In the genomic region with DNA sequence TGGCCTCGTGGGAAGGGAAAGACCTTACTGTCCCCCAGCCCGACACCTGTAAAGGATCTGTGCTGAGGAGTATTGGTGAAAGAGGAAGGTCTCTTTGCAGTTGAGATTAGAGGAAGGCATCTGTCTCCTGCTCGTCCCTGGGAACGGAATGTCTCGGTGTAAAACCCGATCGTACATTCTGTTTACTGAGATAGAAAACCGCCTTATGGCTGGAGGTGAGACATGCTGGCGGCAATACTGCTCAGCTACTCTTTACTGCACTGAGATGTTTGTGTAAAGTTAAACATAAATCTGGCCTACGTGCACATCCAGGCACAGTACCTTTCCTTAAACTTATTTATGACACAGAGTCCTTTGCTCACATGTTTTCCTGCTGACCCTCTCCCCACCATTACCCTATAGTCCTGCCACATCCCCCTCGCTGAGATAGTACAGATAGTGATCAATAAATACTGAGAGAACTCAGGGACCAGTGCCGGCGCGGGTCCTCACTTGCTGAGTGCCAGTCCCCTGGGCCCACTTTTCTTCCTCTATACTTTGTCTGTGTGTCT, we compare ENCODE assay signal across 10 cellular contexts. TPM values are rescaled to one million over a fixed set of nuclear protein-coding genes. Genes with fewer than 3 reads are reported as not detected.
DNase-seq lines count a peak whose midpoint lies in the region; ATAC-seq, FAIRE-seq and TF ChIP-seq lines count a peak whose summit lies in the region.
"Not testable (repeated sequence)": the region's sequence is repeated elsewhere in the genome, so short reads cannot be mapped to it uniquely, and the experiment has no call there.
"Had no signal": no experiment of that assay in that cellular context is flagged by ENCODE, and none has a peak within 500 bp of the region (broad histone marks: within the 10 kb centered on the region; RNA-seq: fewer than 3 reads in every experiment).

No MANE protein-coding gene starts in this region.

- not testable (repeated sequence) for H3K4me3 ChIP-seq in K562

- peaks cover 2 to 38% of the 10 kb centered on the region in 2 experiments; a peak in 3 of 5 replicates for H3K27me3 ChIP-seq in K562 (ENCODE audit: control insufficient read depth in 2 of 2, insufficient read depth in 2 of 2, low read length in 2 of 2)

- H3K9me3 Mint-ChIP-seq in endothelial cell (ENCODE audit: unreplicated experiment): not testable (repeated sequence)
- peaks cover 12% of the 10 kb centered on the region for H3K9me3 Mint-ChIP-seq in neural crest cell

- not testable (repeated sequence) for H3K36me3 ChIP-seq in K562 (ENCODE audit: control insufficient read depth, insufficient read depth, low read length)

- H3K36me3 Mint-ChIP-seq in endothelial cell (ENCODE audit: low read depth, unreplicated experiment); neural crest cell (ENCODE audit: low read depth): not testable (repeated sequence)

- not testable (repeated sequence) for BruUV-seq in K562 (replicated peaks; lab: Mats Ljungman, UMichigan)

- not testable (repeated sequence) for DNase-seq in RWPE1 (ENCODE audit: low spot score); K562 (ENCODE audit: extremely low read depth in 1 of 4, low spot score in 3 of 4); endothelial cell (ENCODE audit: low spot score); neural crest cell (ENCODE audit: low read depth, low spot score)
- DNase-seq in left colon: peak in 1 of 2 donors; percentile 75

- H3K27ac ChIP-seq in C4-2B (peak overlapping the region; percentile 53), RWPE1 (peak overlapping the region; percentile 65), temporal lobe (ENCODE audit: low read depth, low read length) (peak overlapping the region; percentile 69)
- not testable (repeated sequence) for H3K27ac ChIP-seq in K562 (ENCODE audit: extremely low read depth, low read depth, low read length)

- not testable (repeated sequence) for H3K4me1 Mint-ChIP-seq in endothelial cell (ENCODE audit: unreplicated experiment)
- peaks cover 34% of the 10 kb centered on the region for H3K4me1 Mint-ChIP-seq in neural crest cell

- peak overlapping the region; percentile 13 for H3K27ac Mint-ChIP-seq in endothelial cell (ENCODE audit: unreplicated experiment)
- peak overlapping the region; percentile 29 for H3K27ac Mint-ChIP-seq in neural crest cell (ENCODE audit: unreplicated experiment)

- WGBS in K562 (ENCODE audit: insufficient coverage, low coverage, missing lambda C conversion rate): 9% methylated on average over 13 of the region's 14 CpGs

- TF ChIP-seq EP300 in K562 (IDR thresholded peaks at IDR 0.05; ENCODE audit: low read length): not testable (repeated sequence)

- not testable (repeated sequence) for H2AFZ ChIP-seq in K562 (ENCODE audit: low read depth, low read length)

- in situ Hi-C loops in K562 (cut with MboI): loop anchor here (5.0 to 10.0 kb wide), 2 partner anchors 62 to 295 kb away; no protein-coding TSS in a partner anchor

- not testable (repeated sequence) for H3K9me1 ChIP-seq in K562 (ENCODE audit: control insufficient read depth, insufficient read depth, low read length)

- peaks cover 4 to 33% of the 10 kb centered on the region in 2 experiments; a peak in 3 of 5 replicates for H3K4me1 ChIP-seq in K562 (replicated peaks in 1 of 2; ENCODE audit: control insufficient read depth in 2 of 2, insufficient read depth in 2 of 2, low read length in 2 of 2)

- H4K20me1 ChIP-seq in K562 (replicated peaks; ENCODE audit: control insufficient read depth, insufficient read depth, low read length): not testable (repeated sequence)

- intact Hi-C loops in K562 (cut with micrococcal nuclease); left colon (cut with DNase I, micrococcal nuclease): not testable (repeated sequence)

- CTCF ChIA-PET in RWPE1 (lab: Yijun Ruan, JAX): interaction anchor here (0.5 kb wide), 1 partner anchor 85 kb away, joined by 3 read pairs; no protein-coding TSS in a partner anchor
- CTCF ChIA-PET in K562 (lab: Yijun Ruan, JAX; ENCODE audit: low intra/inter-chr PET ratio): not testable (repeated sequence)

- not testable (repeated sequence) for TF ChIP-seq RAD21 in K562 (CRISPR knock-in tag; conservative IDR thresholded peaks at IDR 0.05 in 1 of 2, IDR thresholded peaks at IDR 0.05 in 1 of 2)

- not testable (repeated sequence) for ATAC-seq in K562
- ATAC-seq in left colon: peak; percentile 15

- peaks cover 13% of the 10 kb centered on the region for H3K27me3 Mint-ChIP-seq in endothelial cell (ENCODE audit: unreplicated experiment)
- H3K27me3 Mint-ChIP-seq in neural crest cell (ENCODE audit: low read depth): not testable (repeated sequence)

- H3K4me2 ChIP-seq in K562 (ENCODE audit: insufficient read depth, low read length): not testable (repeated sequence)

- not testable (repeated sequence) for H3K9ac ChIP-seq in K562 (ENCODE audit: insufficient read depth in 1 of 2, low read depth in 2 of 2, low read length in 2 of 2)

- not testable (repeated sequence) for TF ChIP-seq CTCF in C4-2B (conservative IDR thresholded peaks at IDR 0.05); RWPE1 (conservative IDR thresholded peaks at IDR 0.05; ENCODE audit: low read depth); K562 (IDR thresholded peaks at IDR 0.05 in 2 of 3, conservative IDR thresholded peaks at IDR 0.05 in 1 of 3; ENCODE audit: insufficient read depth in 2 of 3, low read depth in 1 of 3, low read length in 3 of 3); endothelial cell (IDR thresholded peaks at IDR 0.05; ENCODE audit: unreplicated experiment); neural crest cell (conservative IDR thresholded peaks at IDR 0.05)

- not testable (repeated sequence) for H3K79me2 ChIP-seq in K562 (ENCODE audit: control insufficient read depth, insufficient read depth, low read length)

- not testable (repeated sequence) for H3K4me3 Mint-ChIP-seq in endothelial cell (ENCODE audit: unreplicated experiment); neural crest cell

- H3K9me3 ChIP-seq in K562 (replicated peaks; ENCODE audit: control insufficient read depth, insufficient read depth, low read depth, low read length): not testable (repeated sequence)

- FAIRE-seq in K562 (lab: Jason Lieb, UNC): peak; percentile 26

- POLR2A ChIA-PET in RWPE1 (lab: Yijun Ruan, JAX; ENCODE audit: low non-redundant PET); K562 (lab: Yijun Ruan, JAX): not testable (repeated sequence)

- not testable (repeated sequence) for TF ChIP-seq POLR2A in K562 (conservative IDR thresholded peaks at IDR 0.05)

RNA-seq across cellular contexts. Expression of a gene that starts 5.1 kb away (rescaled TPM):
- 1.9 TPM in 2 replicates for total RNA-seq in K562 (2011; cell fraction: chromatin; rRNA removed; ENCODE audit: low replicate concordance)
- 0.67 and 0.92 TPM in 2 replicates for total RNA-seq in K562 (2011; cell fraction: nucleolus; rRNA removed)
- total RNA-seq in K562 (2011; cell fraction: nucleoplasm; rRNA removed): 0.88 and 0.92 TPM in 2 replicates
- total RNA-seq in K562 (2014; rRNA removed): 0.14 TPM in 1 of 2 replicates, not detected in the other
- total RNA-seq in K562 (2014; rRNA removed; fragmentation: Illumina TruSeq; extraction: Trizol): not detected in 2 replicates
- total RNA-seq in K562 (2015; rRNA removed; fragmentation: Illumina TruSeq; extraction: Trizol): not detected in 2 replicates
- total RNA-seq in K562 (2021): 0.24 TPM in 1 of 2 replicates, not detected in the other
- 0.29 and 0.73 TPM in 2 replicates for polyA plus RNA-seq in K562 (2011; rRNA removed)
- polyA plus RNA-seq in K562 (2011; cell fraction: cytosol; rRNA removed): 0.16 and 0.37 TPM in 2 replicates
- polyA plus RNA-seq in K562 (2011; cell fraction: nucleus; rRNA removed): 3.1 and 4.6 TPM in 2 replicates
- polyA plus RNA-seq in K562 (2012): 0.35 and 1.6 TPM in 2 replicates
- polyA plus RNA-seq in K562 (2014; fragmentation: Illumina TruSeq; extraction: Trizol): 0.30 and 0.33 TPM in 2 replicates
- polyA plus RNA-seq in K562 (2014; fragmentation: Nextera tagmentation; extraction: Ambion mirVana): not detected
- 0.21 and 1.1 TPM in 2 replicates for polyA plus RNA-seq in K562 (2014; rRNA removed)
- polyA minus RNA-seq in K562 (2011; rRNA and poly(A)+ RNA removed): not detected in 2 replicates
- polyA minus RNA-seq in K562 (2011; cell fraction: cytosol; rRNA and poly(A)+ RNA removed): not detected in 2 replicates
- polyA minus RNA-seq in K562 (2011; cell fraction: nucleus; rRNA and poly(A)+ RNA removed): 0.54 TPM in 1 of 2 replicates, not detected in the other
- 0.10 TPM for total RNA-seq in endothelial cell (ENCODE audit: unreplicated experiment)
- total RNA-seq in left colon: 10 to 100 TPM in 1 of 2 donors, 1 to 10 TPM in 1; 9.7 to 14.2 TPM
- 15.9 and 16.1 TPM in 2 replicates for total RNA-seq in neural crest cell
- 5.2 TPM for total RNA-seq in temporal lobe
- polyA plus RNA-seq: CD14-positive monocyte had no signal

RNA-seq across cellular contexts. Expression of a gene that starts 8.8 kb away (rescaled TPM):
- 0.67 TPM in 1 of 2 replicates, not detected in the other for total RNA-seq in K562 (2011; cell fraction: chromatin; rRNA removed; ENCODE audit: low replicate concordance)
- 0.50 TPM in 1 of 2 replicates, not detected in the other for total RNA-seq in K562 (2011; cell fraction: nucleolus; rRNA removed)
- not detected in 2 replicates for total RNA-seq in K562 (2011; cell fraction: nucleoplasm; rRNA removed)
- 2.3 and 2.4 TPM in 2 replicates for total RNA-seq in K562 (2014; rRNA removed)
- total RNA-seq in K562 (2014; rRNA removed; fragmentation: Illumina TruSeq; extraction: Trizol): not detected in 2 replicates
- 0.60 and 1.3 TPM in 2 replicates for total RNA-seq in K562 (2015; rRNA removed; fragmentation: Illumina TruSeq; extraction: Trizol)
- total RNA-seq in K562 (2021): 1.7 and 2.7 TPM in 2 replicates
- polyA plus RNA-seq in K562 (2011; rRNA removed): 0.40 and 0.66 TPM in 2 replicates
- polyA plus RNA-seq in K562 (2011; cell fraction: cytosol; rRNA removed): 0.16 TPM in 1 of 2 replicates, not detected in the other
- polyA plus RNA-seq in K562 (2011; cell fraction: nucleus; rRNA removed): 0.49 and 2.1 TPM in 2 replicates
- polyA plus RNA-seq in K562 (2012): 2.1 and 4.4 TPM in 2 replicates
- 0.71 and 2.1 TPM in 2 replicates for polyA plus RNA-seq in K562 (2014; fragmentation: Illumina TruSeq; extraction: Trizol)
- not detected for polyA plus RNA-seq in K562 (2014; fragmentation: Nextera tagmentation; extraction: Ambion mirVana)
- polyA plus RNA-seq in K562 (2014; rRNA removed): 2.4 and 3.2 TPM in 2 replicates
- polyA minus RNA-seq in K562 (2011; rRNA and poly(A)+ RNA removed): not detected in 2 replicates
- not detected in 2 replicates for polyA minus RNA-seq in K562 (2011; cell fraction: cytosol; rRNA and poly(A)+ RNA removed)
- 0.67 TPM in 1 of 2 replicates, not detected in the other for polyA minus RNA-seq in K562 (2011; cell fraction: nucleus; rRNA and poly(A)+ RNA removed)
- not detected for total RNA-seq in endothelial cell (ENCODE audit: unreplicated experiment)
- 10 to 100 TPM in 1 of 2 donors, 1 to 10 TPM in 1; 7.7 to 30.3 TPM for total RNA-seq in left colon
- total RNA-seq in neural crest cell: 4.2 and 6.5 TPM in 2 replicates
- 0.74 TPM for total RNA-seq in temporal lobe

RNA-seq across cellular contexts. Expression of a gene that starts 13.3 kb away (rescaled TPM):
- total RNA-seq in K562 (2011; cell fraction: chromatin; rRNA removed; ENCODE audit: low replicate concordance): 0.39 and 0.76 TPM in 2 replicates
- not detected in 2 replicates for total RNA-seq in K562 (2011; cell fraction: nucleolus; rRNA removed)
- total RNA-seq in K562 (2011; cell fraction: nucleoplasm; rRNA removed): not detected in 2 replicates
- not detected in 2 replicates for total RNA-seq in K562 (2014; rRNA removed)
- not detected in 2 replicates for total RNA-seq in K562 (2014; rRNA removed; fragmentation: Illumina TruSeq; extraction: Trizol)
- 0.26 and 0.36 TPM in 2 replicates for total RNA-seq in K562 (2015; rRNA removed; fragmentation: Illumina TruSeq; extraction: Trizol)
- 0.27 and 0.80 TPM in 2 replicates for total RNA-seq in K562 (2021)
- polyA plus RNA-seq in K562 (2011; rRNA removed): 0.18 and 0.26 TPM in 2 replicates
- 0.24 and 0.51 TPM in 2 replicates for polyA plus RNA-seq in K562 (2011; cell fraction: cytosol; rRNA removed)
- polyA plus RNA-seq in K562 (2011; cell fraction: nucleus; rRNA removed): 0.48 and 1.2 TPM in 2 replicates
- polyA plus RNA-seq in K562 (2012): 1.4 and 1.5 TPM in 2 replicates
- polyA plus RNA-seq in K562 (2014; fragmentation: Illumina TruSeq; extraction: Trizol): 0.28 TPM in 1 of 2 replicates, not detected in the other
- polyA plus RNA-seq in K562 (2014; fragmentation: Nextera tagmentation; extraction: Ambion mirVana): under 1 TPM; 0.10 to 0.13 TPM
- polyA plus RNA-seq in K562 (2014; rRNA removed): 0.32 and 0.46 TPM in 2 replicates
- not detected in 2 replicates for polyA minus RNA-seq in K562 (2011; rRNA and poly(A)+ RNA removed)
- not detected in 2 replicates for polyA minus RNA-seq in K562 (2011; cell fraction: cytosol; rRNA and poly(A)+ RNA removed)
- not detected in 2 replicates for polyA minus RNA-seq in K562 (2011; cell fraction: nucleus; rRNA and poly(A)+ RNA removed)
- total RNA-seq in endothelial cell (ENCODE audit: unreplicated experiment): 0.67 TPM
- not detected for total RNA-seq in left colon
- 1.1 and 1.4 TPM in 2 replicates for total RNA-seq in neural crest cell
- total RNA-seq in temporal lobe: 10.1 TPM
- polyA plus RNA-seq: AG04450, CD14-positive monocyte had no signal

RNA-seq across cellular contexts. Expression of a gene that starts 14.2 kb away (rescaled TPM):
- total RNA-seq in K562 (2011; cell fraction: chromatin; rRNA removed; ENCODE audit: low replicate concordance): not detected in 2 replicates
- not detected in 2 replicates for total RNA-seq in K562 (2011; cell fraction: nucleolus; rRNA removed)
- total RNA-seq in K562 (2011; cell fraction: nucleoplasm; rRNA removed): not detected in 2 replicates
- total RNA-seq in K562 (2014; rRNA removed) (not detected in 2 replicates), K562 (2014; rRNA removed; fragmentation: Illumina TruSeq; extraction: Trizol) (not detected in 2 replicates), K562 (2015; rRNA removed; fragmentation: Illumina TruSeq; extraction: Trizol) (not detected in 2 replicates), K562 (2021) (0.24 and 0.60 TPM in 2 replicates), endothelial cell (ENCODE audit: unreplicated experiment) (not detected), left colon (1,000 to 10,000 TPM; 4,169 to 4,218 TPM), neural crest cell (2.5 and 2.8 TPM in 2 replicates), temporal lobe (not detected)
- polyA plus RNA-seq in K562 (2011; rRNA removed) (not detected in 2 replicates), K562 (2014; fragmentation: Illumina TruSeq; extraction: Trizol) (not detected in 2 replicates), K562 (2014; fragmentation: Nextera tagmentation; extraction: Ambion mirVana) (not detected), K562 (2014; rRNA removed) (not detected in 2 replicates)
- polyA plus RNA-seq in K562 (2011; cell fraction: cytosol; rRNA removed): not detected in 2 replicates
- polyA plus RNA-seq in K562 (2011; cell fraction: nucleus; rRNA removed): not detected in 2 replicates
- 0.16 TPM in 1 of 2 replicates, not detected in the other for polyA plus RNA-seq in K562 (2012)
- polyA minus RNA-seq in K562 (2011; rRNA and poly(A)+ RNA removed): not detected in 2 replicates
- not detected in 2 replicates for polyA minus RNA-seq in K562 (2011; cell fraction: cytosol; rRNA and poly(A)+ RNA removed)
- polyA minus RNA-seq in K562 (2011; cell fraction: nucleus; rRNA and poly(A)+ RNA removed): not detected in 2 replicates
- total RNA-seq: CD8-positive, alpha-beta T cell had no signal
- polyA plus RNA-seq: AG04450, CD14-positive monocyte had no signal

RNA-seq across cellular contexts. Expression of a gene that starts 24.7 kb away (rescaled TPM):
- total RNA-seq in K562 (2011; cell fraction: chromatin; rRNA removed; ENCODE audit: low replicate concordance): 134 and 231 TPM in 2 replicates
- 240 and 311 TPM in 2 replicates for total RNA-seq in K562 (2011; cell fraction: nucleolus; rRNA removed)
- total RNA-seq in K562 (2011; cell fraction: nucleoplasm; rRNA removed): 297 and 340 TPM in 2 replicates
- total RNA-seq in K562 (2014; rRNA removed) (174 and 300 TPM in 2 replicates), K562 (2014; rRNA removed; fragmentation: Illumina TruSeq; extraction: Trizol) (122 and 147 TPM in 2 replicates), K562 (2015; rRNA removed; fragmentation: Illumina TruSeq; extraction: Trizol) (252 and 264 TPM in 2 replicates), K562 (2021) (250 and 256 TPM in 2 replicates), endothelial cell (ENCODE audit: unreplicated experiment) (78.7 TPM), left colon (10 to 100 TPM; 14.9 to 18.3 TPM), neural crest cell (13.3 and 17.0 TPM in 2 replicates), temporal lobe (0.74 TPM)
- polyA plus RNA-seq in K562 (2011; rRNA removed) (104 and 125 TPM in 2 replicates), K562 (2014; fragmentation: Illumina TruSeq; extraction: Trizol) (522 and 537 TPM in 2 replicates), K562 (2014; fragmentation: Nextera tagmentation; extraction: Ambion mirVana) (100 to 1,000 TPM; 125 to 198 TPM), K562 (2014; rRNA removed) (120 and 155 TPM in 2 replicates)
- 271 and 533 TPM in 2 replicates for polyA plus RNA-seq in K562 (2011; cell fraction: cytosol; rRNA removed)
- polyA plus RNA-seq in K562 (2011; cell fraction: nucleus; rRNA removed): 105 and 188 TPM in 2 replicates
- 353 and 530 TPM in 2 replicates for polyA plus RNA-seq in K562 (2012)
- polyA minus RNA-seq in K562 (2011; rRNA and poly(A)+ RNA removed): 93.8 and 163 TPM in 2 replicates
- polyA minus RNA-seq in K562 (2011; cell fraction: cytosol; rRNA and poly(A)+ RNA removed): 189 and 195 TPM in 2 replicates
- polyA minus RNA-seq in K562 (2011; cell fraction: nucleus; rRNA and poly(A)+ RNA removed): 55.6 and 58.4 TPM in 2 replicates
